8 cellular contexts compared by ENCODE assay signal in the genomic region with DNA sequence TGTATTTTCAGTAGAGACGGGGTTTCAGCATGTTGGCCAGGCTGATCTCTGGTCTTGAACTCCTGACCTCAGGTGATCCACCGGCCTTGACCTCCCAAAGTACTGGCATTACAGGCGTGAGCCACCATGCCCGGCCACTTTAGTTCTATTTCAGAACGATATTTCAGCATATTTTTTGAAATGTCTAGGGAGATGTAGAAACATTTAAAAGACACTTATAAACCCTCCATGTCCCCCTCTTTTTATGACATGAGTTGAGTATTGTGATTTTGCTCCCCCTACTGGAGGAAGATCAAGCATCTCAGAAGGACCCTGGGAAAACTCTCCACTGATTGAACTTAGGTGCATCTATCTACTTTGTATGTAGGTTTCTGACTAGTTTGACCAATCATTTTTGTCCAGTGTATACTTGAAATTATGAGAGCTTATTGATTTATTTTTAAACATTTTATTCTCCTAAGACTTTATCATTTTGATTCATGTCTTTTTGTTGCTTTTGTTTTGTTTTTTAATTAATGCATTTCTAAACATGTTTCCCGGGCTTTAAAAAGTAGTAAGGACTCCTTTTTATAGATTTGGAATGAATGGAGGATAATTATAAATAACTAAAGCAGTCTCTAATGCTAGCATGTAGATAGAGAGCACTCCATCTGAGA.
DNase-seq lines count a peak whose midpoint lies in the region; ATAC-seq and TF ChIP-seq lines count a peak whose summit lies in the region.

No MANE protein-coding gene starts in this region.

- no peak overlapping the region for H3K27ac ChIP-seq in VCaP
- H3K27ac ChIP-seq in cardiac muscle cell: no peak overlapping the region

- no peaks in the 10 kb centered on the region for H3K9me3 ChIP-seq in cardiac muscle cell (ENCODE audit: low read depth)

- intact Hi-C loops in sciatic nerve (cut with DNase I): loop anchor here (10.0 kb wide), 1 partner anchor 105 kb away; the partner anchor contains the start of genes CHD9 and CHD9NB

- H3K36me3 ChIP-seq in cardiac muscle cell: peaks cover 18% of the 10 kb centered on the region

- no peaks in the 10 kb centered on the region for H3K27me3 ChIP-seq in cardiac muscle cell

- DNase-seq in DMS114 treated with DMSO at 0.1 percent for 48 hours (lab: John Stamatoyannopoulos, UW; ENCODE audit: unreplicated experiment) (peak; percentile 33), M059J (ENCODE audit: low read depth) (peak; percentile 60), cardiac muscle cell (ENCODE audit: low read depth in 1 of 2, low spot score in 1 of 2) (peak; percentile 67 to 73), sciatic nerve (ENCODE audit: low spot score) (no peak), activated T-cell treated with anti-CD3 and anti-CD28 coated beads for 4 hours (no peak)

- no peak overlapping the region for H3K4me3 ChIP-seq in cardiac muscle cell

- peak; percentile 70 for TF ChIP-seq CTCF in VCaP (conservative IDR thresholded peaks at IDR 0.05)
- peak; percentile 71 for TF ChIP-seq CTCF in cardiac muscle cell (IDR thresholded peaks at IDR 0.05; ENCODE audit: low read depth, low read length)

- no peaks in the 10 kb centered on the region for H3K4me1 ChIP-seq in cardiac muscle cell (ENCODE audit: low read depth)

- ATAC-seq in GM19328 (IDR thresholded peaks at IDR 0.05; ENCODE audit: unreplicated experiment) (peak; percentile 64), sciatic nerve (peak; percentile 82), GM19324 (IDR thresholded peaks at IDR 0.05; ENCODE audit: low FRiP score, unreplicated experiment) (no peak)

Comparison
In these comparisons a context has a peak if more than half of its experiments do, and no peak if none do; other contexts are left out.
1. DNase-seq: peak in DMS114 treated with DMSO at 0.1 percent for 48 hours (single experiment), M059J (single experiment) and cardiac muscle cell (2 of 2); none in sciatic nerve (single experiment) and activated T-cell treated with anti-CD3 and anti-CD28 coated beads for 4 hours (single experiment).